9 cellular contexts compared by ENCODE assay signal in genomic region chr2:234488913-234489451, GRCh38. TPM values are rescaled to one million over a fixed set of nuclear protein-coding genes. Genes with fewer than 3 reads are reported as not detected.
DNase-seq lines count a peak whose midpoint lies in the region; TF ChIP-seq lines count a peak whose summit lies in the region.
"Had no signal": no experiment of that assay in that cellular context is flagged by ENCODE, and none has a peak within 500 bp of the region (broad histone marks: within the 10 kb centered on the region; RNA-seq: fewer than 3 reads in every experiment).

No MANE protein-coding gene starts in this region.

- H3K27me3 ChIP-seq in esophagus muscularis mucosa (peaks cover 0 to 39% (median 2%) of the 10 kb centered on the region in 4 donors), vagina (no peaks in the 10 kb centered on the region)

- 62% methylated on average over 8 of the region's 8 CpGs for WGBS in esophagus muscularis mucosa

- no peak for TF ChIP-seq CTCF in esophagus muscularis mucosa (IDR thresholded peaks at IDR 0.05)
- TF ChIP-seq CTCF in vagina (IDR thresholded peaks at IDR 0.05): no peak

- no peaks in the 10 kb centered on the region for H3K4me1 ChIP-seq in esophagus muscularis mucosa
- H3K4me1 ChIP-seq in vagina: peaks cover 8% of the 10 kb centered on the region

- H3K27ac ChIP-seq in esophagus muscularis mucosa (replicated peaks in 1 of 4): no peak overlapping the region
- no peak overlapping the region for H3K27ac ChIP-seq in vagina
- H3K27ac ChIP-seq: SK-N-MC had no signal

- H3K9me3 ChIP-seq in esophagus muscularis mucosa (no peaks in the 10 kb centered on the region), vagina (no peaks in the 10 kb centered on the region)

- no peaks in the 10 kb centered on the region for H3K36me3 ChIP-seq in esophagus muscularis mucosa
- H3K36me3 ChIP-seq in vagina: no peaks in the 10 kb centered on the region

- no peak for TF ChIP-seq EP300 in esophagus muscularis mucosa (IDR thresholded peaks at IDR 0.05)

- intact Hi-C loops in esophagus muscularis mucosa (cut with DNase I) (no loop called here), vagina (cut with DNase I) (no loop called here)

- no peak overlapping the region for H3K4me3 ChIP-seq in esophagus muscularis mucosa
- no peak overlapping the region for H3K4me3 ChIP-seq in vagina
- H3K4me3 ChIP-seq: SK-N-MC had no signal

- peak; percentile 66 for DNase-seq in stimulated activated CD4-positive, alpha-beta T cell treated with anti-CD3 and anti-CD28 coated beads, Interleukin-15, amount 100 ng/mL, for 24 hours
- no peak for DNase-seq in stimulated activated CD4-positive, alpha-beta T cell treated with anti-CD3 and anti-CD28 coated beads, Interleukin-2, amount 100 ng/mL, for 48 hours
- DNase-seq in RPMI8226 (peak; percentile 47), astrocyte of the hippocampus (ENCODE audit: low read depth, low spot score) (peak; percentile 12), esophagus muscularis mucosa (ENCODE audit: extremely low spot score) (no peak), NCI-H1417 (lab: John Stamatoyannopoulos, UW) (no peak), vagina (ENCODE audit: extremely low spot score in 2 of 2) (no peak), C1 segment of cervical spinal cord (lab: John Stamatoyannopoulos, UW) (no peak)

- TF ChIP-seq POLR2A in esophagus muscularis mucosa (IDR thresholded peaks at IDR 0.05; ENCODE audit: low read depth) (no peak), vagina (IDR thresholded peaks at IDR 0.05) (no peak)

RNA-seq across cellular contexts. Expression of gene ARL4C, which starts 7.9 kb away (rescaled TPM):
- 10 to 100 TPM in 1 of 4 donors, 1 to 10 TPM in 3; 3.6 to 16.4 (median 5.4) TPM for total RNA-seq in esophagus muscularis mucosa
- total RNA-seq in vagina: 17.4 TPM

Comparison
In these comparisons a context has a peak if more than half of its experiments do, and no peak if none do; other contexts are left out.
1. DNase-seq: peak in stimulated activated CD4-positive, alpha-beta T cell treated with anti-CD3 and anti-CD28 coated beads, Interleukin-15, amount 100 ng/mL, for 24 hours (single experiment), RPMI8226 (single experiment) and astrocyte of the hippocampus (single experiment); none in stimulated activated CD4-positive, alpha-beta T cell treated with anti-CD3 and anti-CD28 coated beads, Interleukin-2, amount 100 ng/mL, for 48 hours (0 of 2), esophagus muscularis mucosa (single experiment), NCI-H1417 (0 of 3), vagina (0 of 2) and C1 segment of cervical spinal cord (0 of 14).